In the genomic region with DNA sequence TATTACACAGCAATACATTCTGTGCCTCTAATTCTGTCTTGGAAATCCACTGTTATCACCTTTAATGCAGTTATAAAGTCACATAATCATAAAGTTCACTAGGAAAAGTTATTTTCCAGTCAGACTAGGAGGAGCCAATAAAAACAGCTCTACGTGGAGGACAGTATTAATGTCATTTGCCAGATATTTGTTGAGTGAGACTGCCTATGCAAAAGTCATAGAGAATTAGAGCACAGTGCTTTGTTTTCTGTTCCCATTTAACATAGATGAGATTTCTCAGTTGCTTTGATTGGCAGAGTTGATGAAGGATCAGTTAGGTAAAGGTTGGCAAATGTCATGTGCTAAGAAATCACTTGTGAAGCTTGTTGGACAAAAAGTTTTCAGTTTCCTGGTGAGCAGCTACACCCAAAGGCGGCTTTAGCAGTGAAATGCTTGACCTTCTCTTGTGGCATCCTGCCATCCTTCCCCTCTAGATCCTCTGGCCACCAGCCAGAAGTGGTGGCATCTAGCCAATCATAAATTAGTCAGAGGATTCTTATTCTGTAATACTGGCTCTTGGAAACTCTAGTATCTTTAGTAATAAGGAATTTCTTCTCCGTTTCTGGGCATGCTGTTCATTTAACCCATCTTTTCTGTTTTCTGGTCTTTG, we compare ENCODE assay signal across 9 cellular contexts. TPM values are rescaled to one million over a fixed set of nuclear protein-coding genes. Genes with fewer than 3 reads are reported as not detected.
DNase-seq lines count a peak whose midpoint lies in the region; ATAC-seq and TF ChIP-seq lines count a peak whose summit lies in the region.
"Had no signal": no experiment of that assay in that cellular context is flagged by ENCODE, and none has a peak within 500 bp of the region (broad histone marks: within the 10 kb centered on the region; RNA-seq: fewer than 3 reads in every experiment).

No MANE protein-coding gene starts in this region.

- H3K4me3 ChIP-seq in epithelial cell of proximal tubule (ENCODE audit: low read depth, low read length) (no peak overlapping the region), osteoblast (ENCODE audit: insufficient read depth, low read length) (peak overlapping the region; percentile 20)
- H3K4me3 ChIP-seq in naive thymus-derived CD4-positive, alpha-beta T cell (ENCODE audit: low read length) = no peak overlapping the region

- no peaks in the 10 kb centered on the region for H3K9me3 ChIP-seq in osteoblast (ENCODE audit: low read depth, low read length)
- no peaks in the 10 kb centered on the region for H3K9me3 ChIP-seq in naive thymus-derived CD4-positive, alpha-beta T cell (ENCODE audit: control insufficient read depth in 2 of 3, low read length in 3 of 3)

- intact Hi-C loops in naive thymus-derived CD4-positive, alpha-beta T cell (cut with micrococcal nuclease) = no loop called here

- no peak overlapping the region for H3K27ac Mint-ChIP-seq in activated CD4-positive, alpha-beta T cell treated with anti-CD3 and anti-CD28 coated beads, Interleukin-2, amount 10 ng/mL, durations not matched to agents 7 days and 5 days
- H3K27ac Mint-ChIP-seq in immature natural killer cell = no peak overlapping the region
- no peak overlapping the region for H3K27ac Mint-ChIP-seq in naive thymus-derived CD4-positive, alpha-beta T cell

- H3K36me3 ChIP-seq in osteoblast (ENCODE audit: insufficient read depth, low read length) = no peaks in the 10 kb centered on the region
- peaks cover 0 to 4% (median 0%) of the 10 kb centered on the region in 3 experiments for H3K36me3 ChIP-seq in naive thymus-derived CD4-positive, alpha-beta T cell (ENCODE audit: control insufficient read depth in 2 of 3, insufficient read depth in 3 of 3, low read length in 3 of 3)

- H3K4me2 ChIP-seq in osteoblast (ENCODE audit: insufficient read depth, low read length) = peak overlapping the region; percentile 56
- H3K4me2 ChIP-seq: KMS-11 had no signal

- no peaks in the 10 kb centered on the region for H3K27me3 Mint-ChIP-seq in activated CD4-positive, alpha-beta T cell treated with anti-CD3 and anti-CD28 coated beads, Interleukin-2, amount 10 ng/mL, durations not matched to agents 7 days and 5 days
- no peaks in the 10 kb centered on the region for H3K27me3 Mint-ChIP-seq in immature natural killer cell (ENCODE audit: low read depth in 3 of 3)
- H3K27me3 Mint-ChIP-seq in naive thymus-derived CD4-positive, alpha-beta T cell = no peaks in the 10 kb centered on the region

- no peak for ATAC-seq in naive thymus-derived CD4-positive, alpha-beta T cell

- H3K4me1 ChIP-seq in osteoblast (ENCODE audit: insufficient read depth, low read length) = peaks cover 37% of the 10 kb centered on the region
- no peaks in the 10 kb centered on the region for H3K4me1 ChIP-seq in naive thymus-derived CD4-positive, alpha-beta T cell (ENCODE audit: control insufficient read depth in 2 of 2, insufficient read depth in 2 of 2, low read length in 2 of 2)

- H3K27ac ChIP-seq in osteoblast (ENCODE audit: low read depth, low read length) = peak overlapping the region; percentile 52
- H3K27ac ChIP-seq in naive thymus-derived CD4-positive, alpha-beta T cell (ENCODE audit: low read depth, low read length) = no peak overlapping the region
- H3K27ac ChIP-seq: KMS-11 had no signal

- CTCF ChIA-PET in activated CD4-positive, alpha-beta T cell treated with anti-CD3 and anti-CD28 coated beads, Interleukin-2, amount 10 ng/mL, durations not matched to agents 7 days and 5 days (lab: Charles Lee) = interaction anchor here (1.6 kb wide), 1 partner anchor 8 kb away, joined by 3 read pairs; no protein-coding TSS in a partner anchor
- CTCF ChIA-PET in naive thymus-derived CD4-positive, alpha-beta T cell (lab: Charles Lee) = no interaction called here

- DNase-seq in COLO829 (ENCODE audit: low spot score) = peak; percentile 66
- DNase-seq in NCI-H69 (lab: John Stamatoyannopoulos, UW) = peak; percentile 78
- peak; percentile 81 for DNase-seq in epithelial cell of proximal tubule (ENCODE audit: low read depth)
- DNase-seq in osteoblast (ENCODE audit: insufficient read length, low spot score, missing footprints) = peak; percentile 29
- DNase-seq in stimulated activated CD4-positive, alpha-beta T cell treated with anti-CD3 and anti-CD28 coated beads, Interleukin-12 subunit alpha, Interleukin-12 subunit beta, amount 100 ng/mL, for 4 hours = no peak
- DNase-seq in activated CD4-positive, alpha-beta T cell treated with anti-CD3 and anti-CD28 coated beads, Interleukin-2, amount 10 ng/mL, durations not matched to agents 7 days and 5 days = no peak
- no peak for DNase-seq in immature natural killer cell
- DNase-seq in naive thymus-derived CD4-positive, alpha-beta T cell = no peak

- H3K36me3 Mint-ChIP-seq in activated CD4-positive, alpha-beta T cell treated with anti-CD3 and anti-CD28 coated beads, Interleukin-2, amount 10 ng/mL, durations not matched to agents 7 days and 5 days (ENCODE audit: low read depth) = peaks cover 13% of the 10 kb centered on the region
- H3K36me3 Mint-ChIP-seq in immature natural killer cell = peaks cover 9 to 28% (median 12%) of the 10 kb centered on the region in 3 donors
- H3K36me3 Mint-ChIP-seq in naive thymus-derived CD4-positive, alpha-beta T cell = peaks cover 7 to 62% (median 47%) of the 10 kb centered on the region in 5 donors

- H3K4me3 Mint-ChIP-seq in activated CD4-positive, alpha-beta T cell treated with anti-CD3 and anti-CD28 coated beads, Interleukin-2, amount 10 ng/mL, durations not matched to agents 7 days and 5 days = no peak overlapping the region
- no peak overlapping the region for H3K4me3 Mint-ChIP-seq in immature natural killer cell
- H3K4me3 Mint-ChIP-seq in naive thymus-derived CD4-positive, alpha-beta T cell = no peak overlapping the region

- H4K20me1 ChIP-seq in osteoblast (ENCODE audit: insufficient read depth, low read length) = no peaks in the 10 kb centered on the region

- H3K79me2 ChIP-seq in osteoblast (ENCODE audit: insufficient read depth, low read length) = no peaks in the 10 kb centered on the region

- H2AFZ ChIP-seq in osteoblast (ENCODE audit: low read length) = peak overlapping the region; percentile 5

- TF ChIP-seq CTCF in epithelial cell of proximal tubule (conservative IDR thresholded peaks at IDR 0.05; ENCODE audit: low read depth, low read length) (peak; percentile 15), osteoblast (IDR thresholded peaks at IDR 0.05; ENCODE audit: extremely low read depth, low read depth, low read length) (no peak)

- H3K4me1 Mint-ChIP-seq in activated CD4-positive, alpha-beta T cell treated with anti-CD3 and anti-CD28 coated beads, Interleukin-2, amount 10 ng/mL, durations not matched to agents 7 days and 5 days = no peaks in the 10 kb centered on the region
- peaks cover 6 to 25% of the 10 kb centered on the region in 2 donors for H3K4me1 Mint-ChIP-seq in immature natural killer cell
- H3K4me1 Mint-ChIP-seq in naive thymus-derived CD4-positive, alpha-beta T cell = peaks cover 0 to 3% (median 0%) of the 10 kb centered on the region in 7 donors

- POLR2A ChIA-PET in activated CD4-positive, alpha-beta T cell treated with anti-CD3 and anti-CD28 coated beads, Interleukin-2, amount 10 ng/mL, durations not matched to agents 7 days and 5 days (lab: Charles Lee) = no interaction called here
- POLR2A ChIA-PET in naive thymus-derived CD4-positive, alpha-beta T cell (lab: Charles Lee) = no interaction called here

- H3K27me3 ChIP-seq in osteoblast (ENCODE audit: insufficient read depth, low read length) = no peaks in the 10 kb centered on the region
- no peaks in the 10 kb centered on the region for H3K27me3 ChIP-seq in naive thymus-derived CD4-positive, alpha-beta T cell (ENCODE audit: control insufficient read depth in 2 of 2, insufficient read depth in 2 of 2, low read length in 2 of 2)

- no peaks in the 10 kb centered on the region for H3K9me3 Mint-ChIP-seq in activated CD4-positive, alpha-beta T cell treated with anti-CD3 and anti-CD28 coated beads, Interleukin-2, amount 10 ng/mL, durations not matched to agents 7 days and 5 days
- no peaks in the 10 kb centered on the region for H3K9me3 Mint-ChIP-seq in immature natural killer cell
- H3K9me3 Mint-ChIP-seq in naive thymus-derived CD4-positive, alpha-beta T cell = peaks cover 0 to 7% (median 0%) of the 10 kb centered on the region in 11 donors

RNA-seq across cellular contexts. Expression of a gene that starts 37.0 kb away (rescaled TPM):
- total RNA-seq in epithelial cell of proximal tubule (10.9 and 11.9 TPM in 2 replicates), osteoblast (18.8 and 21.2 TPM in 2 replicates)
- 10 to 100 TPM; 16.4 to 18.8 TPM for total RNA-seq in activated CD4-positive, alpha-beta T cell treated with anti-CD3 and anti-CD28 coated beads, Interleukin-2, amount 10 ng/mL, durations not matched to agents 7 days and 5 days
- 10 to 100 TPM; 14.8 to 36.7 (median 18.2) TPM for polyA plus RNA-seq in immature natural killer cell
- total RNA-seq in naive thymus-derived CD4-positive, alpha-beta T cell = 10 to 100 TPM; 13.8 to 22.1 (median 17.4) TPM
- polyA plus RNA-seq in naive thymus-derived CD4-positive, alpha-beta T cell = 10 to 100 TPM; 18.6 to 24.3 TPM

Comparison
In these comparisons a context has a peak if more than half of its experiments do, and no peak if none do; other contexts are left out.
1. DNase-seq: peak in COLO829 (single experiment), NCI-H69 (single experiment), epithelial cell of proximal tubule (single experiment) and osteoblast (single experiment); none in stimulated activated CD4-positive, alpha-beta T cell treated with anti-CD3 and anti-CD28 coated beads, Interleukin-12 subunit alpha, Interleukin-12 subunit beta, amount 100 ng/mL, for 4 hours (single experiment), activated CD4-positive, alpha-beta T cell treated with anti-CD3 and anti-CD28 coated beads, Interleukin-2, amount 10 ng/mL, durations not matched to agents 7 days and 5 days (single experiment), immature natural killer cell (0 of 3) and naive thymus-derived CD4-positive, alpha-beta T cell (0 of 9).